In the genomic region with DNA sequence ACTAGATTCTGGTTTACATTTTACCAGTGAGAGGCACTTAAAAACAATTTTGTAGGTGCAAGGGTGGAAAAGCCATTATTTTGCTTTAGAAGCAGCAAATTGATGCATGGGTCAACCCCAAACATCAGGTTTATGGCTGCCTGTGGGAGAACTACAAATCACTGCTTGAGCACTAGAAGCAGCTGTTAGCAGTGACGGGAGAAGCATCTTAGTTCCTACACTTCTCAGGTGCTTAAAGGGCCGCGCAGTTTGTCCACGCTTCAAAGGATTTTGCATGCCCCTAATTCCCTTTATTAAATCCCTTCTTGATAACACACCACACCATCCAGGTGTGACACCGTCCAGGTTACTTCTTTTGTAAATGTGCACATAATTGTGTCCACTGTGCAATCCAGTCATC, we compare ENCODE assay signal across 18 cellular contexts.
"Had no signal": no experiment of that assay in that cellular context is flagged by ENCODE, and none has a peak within 500 bp of the region (broad histone marks: within the 10 kb centered on the region; RNA-seq: fewer than 3 reads in every experiment).

No MANE protein-coding gene starts in this region.

- DNase-seq: immature natural killer cell; kidney; left colon; left ventricle myocardium inferior; mesendoderm; naive B cell; natural killer cell; nephron progenitor cell; ovary; right lobe of liver; stimulated activated CD4-positive, alpha-beta T cell treated with anti-CD3 and anti-CD28 coated beads, Interleukin-1b, Interleukin-23, amount 100 ng/mL, for 48 hours; stimulated activated CD4-positive, alpha-beta T cell treated with anti-CD3 and anti-CD28 coated beads, Interleukin-2, amount 100 ng/mL, for 48 hours; stimulated activated CD4-positive, alpha-beta T cell treated with anti-CD3 and anti-CD28 coated beads, Interleukin-4, amount 100 ng/mL, for 4 hours; stimulated activated CD8-positive, alpha-beta memory T cell treated with anti-CD3 and anti-CD28 coated beads, Interleukin-4, amount 100 ng/mL, for 48 hours; stimulated activated naive CD4-positive, alpha-beta T cell treated with Interleukin-2 at 50 U/mL for 16 hours; stimulated activated naive CD8-positive, alpha-beta T cell treated with anti-CD3 and anti-CD28 coated beads, Interleukin-15, amount 100 ng/mL, for 72 hours; substantia nigra; uterus had no signal
